23 cellular contexts compared by ENCODE assay signal in genomic region chr16:83258366-83258765, GRCh38.
"Had no signal": no experiment of that assay in that cellular context is flagged by ENCODE, and none has a peak within 500 bp of the region (broad histone marks: within the 10 kb centered on the region; RNA-seq: fewer than 3 reads in every experiment).

No MANE protein-coding gene starts in this region.

- H3K27me3 Mint-ChIP-seq: stimulated activated naive CD8-positive, alpha-beta T cell treated with anti-CD3 and anti-CD28 coated beads, Interleukin-15, amount 100 ng/mL, for 72 hours had no signal

- H3K4me1 Mint-ChIP-seq: mesothelial cell of epicardium; naive B cell; natural killer cell; nephron progenitor cell; neural progenitor cell; stimulated activated memory B cell treated with anti-CD40 and anti-IgM and Interleukin-4, amounts not matched to agents 10 μg/mL and 1 μg/mL and 100 μg/mL, for 72 hours; stimulated activated naive CD8-positive, alpha-beta T cell treated with anti-CD3 and anti-CD28 coated beads, Interleukin-15, amount 100 ng/mL, for 72 hours had no signal

- H3K9me3 Mint-ChIP-seq: natural killer cell; stimulated activated memory B cell treated with anti-CD40 and anti-IgM and Interleukin-4, amounts not matched to agents 10 μg/mL and 1 μg/mL and 100 μg/mL, for 72 hours; stimulated activated naive CD8-positive, alpha-beta T cell treated with anti-CD3 and anti-CD28 coated beads, Interleukin-15, amount 100 ng/mL, for 72 hours; type B pancreatic cell had no signal

- H3K4me3 Mint-ChIP-seq: mesothelial cell of epicardium; naive B cell; natural killer cell; nephron progenitor cell; neural progenitor cell; stimulated activated memory B cell treated with anti-CD40 and anti-IgM and Interleukin-4, amounts not matched to agents 10 μg/mL and 1 μg/mL and 100 μg/mL, for 72 hours; stimulated activated naive CD8-positive, alpha-beta T cell treated with anti-CD3 and anti-CD28 coated beads, Interleukin-15, amount 100 ng/mL, for 72 hours; type B pancreatic cell had no signal

- H3K27ac Mint-ChIP-seq: mesothelial cell of epicardium; naive B cell; natural killer cell; nephron progenitor cell; neural progenitor cell; progenitor cell of endocrine pancreas; stimulated activated memory B cell treated with anti-CD40 and anti-IgM and Interleukin-4, amounts not matched to agents 10 μg/mL and 1 μg/mL and 100 μg/mL, for 72 hours; stimulated activated naive CD8-positive, alpha-beta T cell treated with anti-CD3 and anti-CD28 coated beads, Interleukin-15, amount 100 ng/mL, for 72 hours; type B pancreatic cell had no signal

- DNase-seq: hippocampal formation; kidney; mesendoderm; naive B cell; natural killer cell; nephron progenitor cell; occipital lobe; ovary; right lobe of liver; stimulated activated CD4-positive, alpha-beta T cell treated with anti-CD3 and anti-CD28 coated beads, Interleukin-1b, Interleukin-23, amount 100 ng/mL, for 48 hours; stimulated activated CD4-positive, alpha-beta T cell treated with anti-CD3 and anti-CD28 coated beads, Interleukin-2, amount 100 ng/mL, for 48 hours; stimulated activated CD4-positive, alpha-beta T cell treated with anti-CD3 and anti-CD28 coated beads, Interleukin-4, amount 100 ng/mL, for 4 hours; stimulated activated CD8-positive, alpha-beta memory T cell treated with anti-CD3 and anti-CD28 coated beads, Interleukin-4, amount 100 ng/mL, for 48 hours; stimulated activated naive CD4-positive, alpha-beta T cell treated with Interleukin-2 at 50 U/mL for 16 hours; stimulated activated naive CD8-positive, alpha-beta T cell treated with anti-CD3 and anti-CD28 coated beads, Interleukin-15, amount 100 ng/mL, for 72 hours; substantia nigra; uterus had no signal

- H3K36me3 Mint-ChIP-seq: mesothelial cell of epicardium; naive B cell; natural killer cell; neural progenitor cell; stimulated activated memory B cell treated with anti-CD40 and anti-IgM and Interleukin-4, amounts not matched to agents 10 μg/mL and 1 μg/mL and 100 μg/mL, for 72 hours; type B pancreatic cell had no signal

- ATAC-seq: left lobe of liver; natural killer cell; right lobe of liver; stimulated activated memory B cell treated with anti-CD40 and anti-IgM and Interleukin-4, amounts not matched to agents 10 μg/mL and 1 μg/mL and 100 μg/mL, for 72 hours; stimulated activated naive CD8-positive, alpha-beta T cell treated with anti-CD3 and anti-CD28 coated beads, Interleukin-15, amount 100 ng/mL, for 72 hours had no signal
